9 cellular contexts compared by ENCODE assay signal in genomic region chr1:93061895-93062792, GRCh38. TPM values are rescaled to one million over a fixed set of nuclear protein-coding genes. Genes with fewer than 3 reads are reported as not detected.
DNase-seq lines count a peak whose midpoint lies in the region; ATAC-seq, FAIRE-seq and TF ChIP-seq lines count a peak whose summit lies in the region.
"Had no signal": no experiment of that assay in that cellular context is flagged by ENCODE, and none has a peak within 500 bp of the region (broad histone marks: within the 10 kb centered on the region; RNA-seq: fewer than 3 reads in every experiment).

No MANE protein-coding gene starts in this region.

- peaks cover 6% of the 10 kb centered on the region for H3K4me1 Mint-ChIP-seq in T-helper 17 cell

- ATAC-seq in T-helper 17 cell, result peak; percentile 79
- ATAC-seq in HG03439 (IDR thresholded peaks at IDR 0.05; ENCODE audit: unreplicated experiment), result no peak

- peaks cover 6% of the 10 kb centered on the region for H3K36me3 Mint-ChIP-seq in T-helper 17 cell (ENCODE audit: low read depth)

- in situ Hi-C loops in Caki2 (cut with HindIII; ENCODE audit: low pct_unique_long_range_greater_than_20kb, low sequenced_read_pairs), result no loop called here

- peaks cover 12% of the 10 kb centered on the region for H3K27me3 ChIP-seq in MG63
- peaks cover 0 to 7% (median 0%) of the 10 kb centered on the region in 45 donors for H3K27me3 ChIP-seq in dorsolateral prefrontal cortex
- H3K27me3 ChIP-seq in sigmoid colon, result no peaks in the 10 kb centered on the region

- H3K27ac Mint-ChIP-seq in T-helper 17 cell, result no peak overlapping the region

- intact Hi-C loops in dorsolateral prefrontal cortex (cut with DNase I), result loop anchor here in 1 of 2 donors (5.0 kb wide), 1 partner anchor 40 kb away; no protein-coding TSS in a partner anchor
- intact Hi-C loops in sigmoid colon (cut with DNase I), result no loop called here

- FAIRE-seq in GM19239 (lab: Jason Lieb, UNC), result peak; percentile 89

- DNase-seq in Caki2 (ENCODE audit: low read depth) (peak; percentile 23), GM19239 (ENCODE audit: insufficient read length, low spot score) (no peak), MG63 (peak; percentile 9), T-helper 17 cell (peak in 1 of 3 donors; percentile 13), dorsolateral prefrontal cortex (no peak), myocyte (ENCODE audit: low read depth) (peak; percentile 53), sigmoid colon (no peak)

- H3K27ac ChIP-seq in dorsolateral prefrontal cortex, result no peak overlapping the region
- no peak overlapping the region for H3K27ac ChIP-seq in sigmoid colon
- H3K27ac ChIP-seq: SK-N-MC had no signal

- H3K36me3 ChIP-seq in MG63 (no peaks in the 10 kb centered on the region), sigmoid colon (no peaks in the 10 kb centered on the region)

- peaks cover 40% of the 10 kb centered on the region for H3K27me3 Mint-ChIP-seq in T-helper 17 cell

- no peak for TF ChIP-seq POLR2A in sigmoid colon (IDR thresholded peaks at IDR 0.05)

- TF ChIP-seq EP300 in sigmoid colon (IDR thresholded peaks at IDR 0.05), result no peak

- H3K4me3 Mint-ChIP-seq in T-helper 17 cell, result no peak overlapping the region

- H3K4me1 ChIP-seq in sigmoid colon, result no peaks in the 10 kb centered on the region

- TF ChIP-seq CTCF in dorsolateral prefrontal cortex (IDR thresholded peaks at IDR 0.05 in 54 of 56, conservative IDR thresholded peaks at IDR 0.05 in 2 of 56; ENCODE audit: low read depth in 1 of 56, partially characterized antibody in 56 of 56) (peak in 51 of 56 donors; percentile 14 to 68 (median 43)), sigmoid colon (IDR thresholded peaks at IDR 0.05) (peak in 1 of 4 experiments; percentile 43)

- H3K4me3 ChIP-seq in MG63 (no peak overlapping the region), dorsolateral prefrontal cortex (no peak overlapping the region), sigmoid colon (no peak overlapping the region)
- H3K4me3 ChIP-seq: SK-N-MC had no signal

- no peaks in the 10 kb centered on the region for H3K9me3 ChIP-seq in MG63
- H3K9me3 ChIP-seq in T-helper 17 cell (ENCODE audit: control insufficient read depth, low read length, poor library complexity, severe bottlenecking), result no peaks in the 10 kb centered on the region
- H3K9me3 ChIP-seq in sigmoid colon, result no peaks in the 10 kb centered on the region

- 48 to 60% methylated on average over 3 of the region's 3 CpGs for WGBS in sigmoid colon, 2 donors

RNA-seq across cellular contexts. Expression of gene MTF2, which starts 16.9 kb away (rescaled TPM):
- total RNA-seq in Caki2 (2014; rRNA removed; shearing (Covaris generic); ENCODE audit: low replicate concordance), result 3.6 and 5.0 TPM in 2 replicates
- total RNA-seq in MG63 (2014; rRNA removed; shearing (Covaris generic); ENCODE audit: low replicate concordance), result 2.8 and 23.8 TPM in 2 replicates
- total RNA-seq in T-helper 17 cell (10 to 100 TPM; 37.7 to 42.4 TPM), dorsolateral prefrontal cortex (10 to 100 TPM; 21.2 to 53.7 (median 32.4) TPM), myocyte (12.6 and 14.0 TPM in 2 replicates), sigmoid colon (10 to 100 TPM; 12.3 to 17.8 (median 13.5) TPM)
- polyA plus RNA-seq in myocyte (2012), result 7.2 TPM
- 10 to 100 TPM in 1 of 3 donors, 1 to 10 TPM in 2; 7.2 to 11.9 (median 7.6) TPM for polyA plus RNA-seq in sigmoid colon

Comparison
In these comparisons a context has a peak if more than half of its experiments do, and no peak if none do; other contexts are left out.
1. DNase-seq: peak in Caki2 (single experiment), MG63 (single experiment) and myocyte (single experiment); none in GM19239 (single experiment), dorsolateral prefrontal cortex (0 of 10) and sigmoid colon (single experiment).